In the genomic region with DNA sequence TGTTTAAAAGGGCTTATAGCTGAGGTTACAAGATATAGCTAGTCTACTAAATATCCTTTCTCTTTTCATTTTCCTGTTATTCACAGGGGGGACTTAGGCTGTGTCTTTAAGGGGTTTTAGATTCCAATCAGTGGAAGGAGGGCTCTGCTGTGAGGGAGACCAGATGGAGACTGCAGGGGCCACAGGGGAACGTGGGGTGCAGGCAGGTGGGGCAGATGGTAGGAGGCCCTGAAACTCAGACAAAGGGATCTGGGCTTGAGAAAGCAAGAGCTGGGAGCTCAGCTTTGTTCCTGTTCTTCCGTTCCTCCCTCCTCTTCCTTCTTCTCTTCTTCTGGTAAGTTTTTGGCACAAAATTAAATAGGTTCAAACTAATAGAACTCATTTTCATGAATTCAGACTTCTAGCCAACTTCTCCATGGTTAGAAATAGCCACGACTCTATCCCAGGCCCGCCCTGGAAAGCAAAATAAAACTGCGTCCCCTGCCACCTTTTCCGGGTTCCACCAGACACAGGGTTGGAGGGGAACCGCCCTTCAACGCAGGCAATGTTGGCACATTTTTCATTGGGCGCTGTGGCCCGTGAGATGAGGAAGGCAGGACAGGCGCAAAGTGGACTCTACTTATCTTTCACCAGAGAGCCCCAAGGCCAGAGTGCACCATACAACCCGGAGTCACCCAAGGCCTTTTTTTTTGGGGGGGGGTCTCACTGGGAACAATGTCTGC, we compare ENCODE assay signal across 9 cellular contexts. TPM values are rescaled to one million over a fixed set of nuclear protein-coding genes. Genes with fewer than 3 reads are reported as not detected.
A peak's percentile ranks its signal among the peaks of the same experiment; 100 is the strongest.
DNase-seq lines count a peak whose midpoint lies in the region; ATAC-seq and TF ChIP-seq lines count a peak whose summit lies in the region.
"Had no signal": no experiment of that assay in that cellular context is flagged by ENCODE, and none has a peak within 500 bp of the region (broad histone marks: within the 10 kb centered on the region; RNA-seq: fewer than 3 reads in every experiment).

No MANE protein-coding gene starts in this region.

- peak overlapping the region; percentile 97 for H3K27ac Mint-ChIP-seq in activated CD8-positive, alpha-beta T cell treated with anti-CD3 and anti-CD28 coated beads for 36 hours
- H3K27ac Mint-ChIP-seq in immature natural killer cell = peak overlapping the region; percentile 86 to 97 (median 94)

- POLR2A ChIA-PET in activated CD8-positive, alpha-beta T cell treated with anti-CD3 and anti-CD28 coated beads for 36 hours (lab: Charles Lee) = interaction anchor here (1.2 to 13.8 kb wide), 5 partner anchors 13 to 426 kb away, joined by 3 to 621 read pairs (median 127); no protein-coding TSS in a partner anchor

- intact Hi-C loops in activated CD8-positive, alpha-beta T cell treated with anti-CD3 and anti-CD28 coated beads for 36 hours (cut with micrococcal nuclease) = loop anchor here (2.0 kb wide), 1 partner anchor 15 kb away; no protein-coding TSS in a partner anchor

- no peaks in the 10 kb centered on the region for H3K9me3 Mint-ChIP-seq in activated CD8-positive, alpha-beta T cell treated with anti-CD3 and anti-CD28 coated beads for 36 hours
- H3K9me3 Mint-ChIP-seq in immature natural killer cell = peaks cover 0 to 2% (median 0%) of the 10 kb centered on the region in 6 donors

- in situ Hi-C loops in ACHN (cut with HindIII; ENCODE audit: low pct_ligation_motif_present, low pct_unique_long_range_greater_than_20kb, low sequenced_read_pairs) = no loop called here

- no peak for TF ChIP-seq CTCF in activated CD8-positive, alpha-beta T cell treated with anti-CD3 and anti-CD28 coated beads for 36 hours (IDR thresholded peaks at IDR 0.05)

- peaks cover 24% of the 10 kb centered on the region for H3K4me1 Mint-ChIP-seq in activated CD8-positive, alpha-beta T cell treated with anti-CD3 and anti-CD28 coated beads for 36 hours (ENCODE audit: low read depth)
- H3K4me1 Mint-ChIP-seq in immature natural killer cell = peaks cover 65 to 79% of the 10 kb centered on the region in 2 donors

- ATAC-seq in activated CD8-positive, alpha-beta T cell treated with anti-CD3 and anti-CD28 coated beads for 36 hours = peak; percentile 7
- no peak for ATAC-seq in GM21576 (IDR thresholded peaks at IDR 0.05; ENCODE audit: unreplicated experiment)

- DNase-seq in SIG-M5 (lab: John Stamatoyannopoulos, UW) (peak; percentile 2), SIG-M5 treated with dmso at 0.1 percent for 504 hours (lab: John Stamatoyannopoulos, UW; ENCODE audit: unreplicated experiment) (no peak), immature natural killer cell (no peak), substantia nigra (lab: John Stamatoyannopoulos, UW) (peak in 15 of 49 donors; percentile 1 to 47 (median 6)), HT-29 (ENCODE audit: low spot score) (no peak), ACHN (no peak)
- peak; percentile 59 for DNase-seq in activated CD8-positive, alpha-beta T cell treated with anti-CD3 and anti-CD28 coated beads for 36 hours
- DNase-seq: SW 1271 had no signal

- peaks cover 29% of the 10 kb centered on the region for H3K36me3 Mint-ChIP-seq in activated CD8-positive, alpha-beta T cell treated with anti-CD3 and anti-CD28 coated beads for 36 hours (ENCODE audit: low read depth)
- H3K36me3 Mint-ChIP-seq in immature natural killer cell = peaks cover 10 to 16% (median 14%) of the 10 kb centered on the region in 3 donors

- CTCF ChIA-PET in activated CD8-positive, alpha-beta T cell treated with anti-CD3 and anti-CD28 coated beads for 36 hours (lab: Charles Lee) = interaction anchor here (1.0 to 15.5 kb wide), 3 partner anchors 16 to 30 kb away, joined by 3 to 150 read pairs (median 4); no protein-coding TSS in a partner anchor

- H3K4me3 Mint-ChIP-seq in activated CD8-positive, alpha-beta T cell treated with anti-CD3 and anti-CD28 coated beads for 36 hours = peak overlapping the region; percentile 91
- peak overlapping the region; percentile 56 to 81 (median 72) for H3K4me3 Mint-ChIP-seq in immature natural killer cell

- H3K27me3 Mint-ChIP-seq in activated CD8-positive, alpha-beta T cell treated with anti-CD3 and anti-CD28 coated beads for 36 hours = no peaks in the 10 kb centered on the region
- H3K27me3 Mint-ChIP-seq in immature natural killer cell (ENCODE audit: low read depth in 3 of 3) = peaks cover 27 to 33% (median 30%) of the 10 kb centered on the region in 3 donors

- H3K27ac ChIP-seq in substantia nigra (ENCODE audit: low read depth, low read length, poor library complexity, severe bottlenecking) = peak overlapping the region; percentile 60

RNA-seq across cellular contexts. Expression of gene TMSB4X, which starts 3.5 kb away (rescaled TPM):
- 1,000 to 10,000 TPM; 5,169 to 5,393 TPM for total RNA-seq in activated CD8-positive, alpha-beta T cell treated with anti-CD3 and anti-CD28 coated beads for 36 hours
- polyA plus RNA-seq in immature natural killer cell = over 10,000 TPM; 26,219 to 39,735 (median 28,691) TPM
- total RNA-seq in HT-29 (2014; rRNA removed; shearing (Covaris generic)) = 538 and 675 TPM in 2 replicates

Comparison
In these comparisons a context has a peak if more than half of its experiments do, and no peak if none do; other contexts are left out.
1. DNase-seq: peak in SIG-M5 (single experiment) and activated CD8-positive, alpha-beta T cell treated with anti-CD3 and anti-CD28 coated beads for 36 hours (single experiment); none in SIG-M5 treated with dmso at 0.1 percent for 504 hours (single experiment), immature natural killer cell (0 of 3), HT-29 (single experiment) and ACHN (single experiment).